15 cellular contexts compared by ENCODE assay signal in genomic region chr3:31622636-31623288, GRCh38.
DNase-seq lines count a peak whose midpoint lies in the region; ATAC-seq and TF ChIP-seq lines count a peak whose summit lies in the region.
"Had no signal": no experiment of that assay in that cellular context is flagged by ENCODE, and none has a peak within 500 bp of the region (broad histone marks: within the 10 kb centered on the region; RNA-seq: fewer than 3 reads in every experiment).

No MANE protein-coding gene starts in this region.

- H3K9me3 ChIP-seq in heart left ventricle, result no peaks in the 10 kb centered on the region
- H3K9me3 ChIP-seq: body of pancreas, uterus had no signal

- DNase-seq in heart left ventricle (no peak), HT-29 (ENCODE audit: low spot score) (no peak), SHP77 (lab: John Stamatoyannopoulos, UW) (no peak), HuH-7 (ENCODE audit: low spot score) (no peak)
- DNase-seq: body of pancreas, glutamatergic neuron, NCI-H1105, NCI-H524 treated with DMSO at 0.1 percent for 48 hours, nucleus accumbens, uterus had no signal

- no peak overlapping the region for H3K4me3 ChIP-seq in heart left ventricle
- H3K4me3 ChIP-seq: body of pancreas, uterus had no signal

- H3K27me3 ChIP-seq in heart left ventricle, result no peaks in the 10 kb centered on the region
- H3K27me3 ChIP-seq: body of pancreas, uterus had no signal

- H3K4me1 ChIP-seq in heart left ventricle, result no peaks in the 10 kb centered on the region
- H3K4me1 ChIP-seq: body of pancreas, uterus had no signal

- 84 to 98% (median 95%) methylated on average over 4 of the region's 4 CpGs for WGBS in heart left ventricle, 4 donors

- no peak for TF ChIP-seq POLR2A in heart left ventricle (IDR thresholded peaks at IDR 0.05)

- no peak overlapping the region for H3K27ac ChIP-seq in heart left ventricle
- H3K27ac ChIP-seq: body of pancreas, uterus had no signal

- ATAC-seq in GM18498 (IDR thresholded peaks at IDR 0.05; ENCODE audit: unreplicated experiment), result peak; percentile 59
- ATAC-seq in GM19397 (IDR thresholded peaks at IDR 0.05; ENCODE audit: unreplicated experiment), result peak; percentile 43
- ATAC-seq in HG02763 (IDR thresholded peaks at IDR 0.05; ENCODE audit: unreplicated experiment), result peak; percentile 56
- peak; percentile 51 for ATAC-seq in HG03558 (IDR thresholded peaks at IDR 0.05; ENCODE audit: extremely low read depth, unreplicated experiment)
- ATAC-seq in heart left ventricle, result no peak
- ATAC-seq: body of pancreas, left lobe of liver had no signal

- H3K36me3 ChIP-seq in heart left ventricle, result peaks cover 0 to 99% (median 80%) of the 10 kb centered on the region in 9 donors
- H3K36me3 ChIP-seq: uterus had no signal

- intact Hi-C loops in heart left ventricle (cut with DNase I), result no loop called here

- TF ChIP-seq CTCF in heart left ventricle (IDR thresholded peaks at IDR 0.05), result no peak

Comparison
In these comparisons a context has a peak if more than half of its experiments do, and no peak if none do; other contexts are left out.
1. ATAC-seq: peak in GM18498 (single experiment), GM19397 (single experiment), HG02763 (single experiment) and HG03558 (single experiment); none in heart left ventricle (0 of 4).